ENCODE assay signal across 18 cellular contexts in the genomic region with DNA sequence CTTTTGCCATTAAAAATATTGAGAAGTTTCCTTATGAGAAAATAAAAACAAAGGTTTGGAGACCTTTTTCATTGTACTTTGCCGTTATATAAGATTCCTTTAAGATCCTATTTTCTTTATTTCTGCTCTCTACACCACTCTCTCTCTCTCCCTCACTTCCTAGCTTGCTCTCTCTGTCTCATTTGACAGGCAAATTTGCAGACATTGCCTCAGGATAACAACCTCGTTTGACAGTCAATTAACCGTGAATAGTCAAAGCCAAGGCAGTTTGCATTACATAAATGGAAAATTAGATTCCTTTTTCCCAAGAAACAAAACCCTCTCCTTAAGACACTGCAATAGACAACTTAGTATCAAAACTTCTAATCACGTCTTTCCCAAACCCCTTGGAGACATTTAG.
"Had no signal": no experiment of that assay in that cellular context is flagged by ENCODE, and none has a peak within 500 bp of the region (broad histone marks: within the 10 kb centered on the region; RNA-seq: fewer than 3 reads in every experiment).

No MANE protein-coding gene starts in this region.

- DNase-seq: effector CD8-positive, alpha-beta T cell; endodermal cell; foreskin fibroblast; gastrocnemius medialis; head of caudate nucleus; left ventricle myocardium superior; lower lobe of right lung; natural killer cell; pancreas; stimulated activated CD4-positive, alpha-beta T cell treated with anti-CD3 and anti-CD28 coated beads, Interleukin-12 subunit alpha, Interleukin-12 subunit beta, amount 100 ng/mL, for 4 hours; stimulated activated CD4-positive, alpha-beta T cell treated with anti-CD3 and anti-CD28 coated beads, Interleukin-1b, Interleukin-23, amount 100 ng/mL, for 48 hours; stimulated activated CD4-positive, alpha-beta T cell treated with anti-CD3 and anti-CD28 coated beads, Interleukin-4, amount 100 ng/mL, for 1 hour; stimulated activated CD8-positive, alpha-beta memory T cell treated with anti-CD3 and anti-CD28 coated beads, Interleukin-4, amount 100 ng/mL, for 48 hours; stimulated activated naive CD4-positive, alpha-beta T cell; stimulated activated naive CD8-positive, alpha-beta T cell treated with anti-CD3 and anti-CD28 coated beads, Interleukin-15, amount 100 ng/mL, for 72 hours; transverse colon; upper lobe of right lung; uterus had no signal
